In genomic region chr3:170848294-170848917, GRCh38 we compare ENCODE assay signal across 8 cellular contexts. TPM values are rescaled to one million over a fixed set of nuclear protein-coding genes. Genes with fewer than 3 reads are reported as not detected.
DNase-seq lines count a peak whose midpoint lies in the region; ATAC-seq, FAIRE-seq and TF ChIP-seq lines count a peak whose summit lies in the region.

No MANE protein-coding gene starts in this region.

- no peaks in the 10 kb centered on the region for H4K20me1 ChIP-seq in astrocyte (ENCODE audit: insufficient read depth, low read length)

- in situ Hi-C loops in Caki2 (cut with HindIII; ENCODE audit: low pct_unique_long_range_greater_than_20kb, low sequenced_read_pairs) = no loop called here

- H3K27ac Mint-ChIP-seq in astrocyte (ENCODE audit: unreplicated experiment) = no peak overlapping the region
- no peak overlapping the region for H3K27ac Mint-ChIP-seq in activated CD4-positive, alpha-beta T cell treated with anti-CD3 and anti-CD28 coated beads, Interleukin-2, amount 10 ng/mL, durations not matched to agents 24 days and 14 days

- FAIRE-seq in astrocyte (lab: Jason Lieb, UNC) = no peak

- peaks cover 5% of the 10 kb centered on the region for H3K27me3 Mint-ChIP-seq in astrocyte (ENCODE audit: low read depth, unreplicated experiment)
- H3K27me3 Mint-ChIP-seq in activated CD4-positive, alpha-beta T cell treated with anti-CD3 and anti-CD28 coated beads, Interleukin-2, amount 10 ng/mL, durations not matched to agents 24 days and 14 days = peaks cover 36% of the 10 kb centered on the region

- H2AFZ ChIP-seq in astrocyte (ENCODE audit: low read depth, low read length) = no peak overlapping the region

- H3K9me3 Mint-ChIP-seq in astrocyte (ENCODE audit: unreplicated experiment) = no peaks in the 10 kb centered on the region
- H3K9me3 Mint-ChIP-seq in activated CD4-positive, alpha-beta T cell treated with anti-CD3 and anti-CD28 coated beads, Interleukin-2, amount 10 ng/mL, durations not matched to agents 24 days and 14 days = no peaks in the 10 kb centered on the region

- H3K4me2 ChIP-seq in astrocyte (ENCODE audit: low read length) = no peak overlapping the region

- CTCF ChIA-PET in HEK293T (lab: Yijun Ruan, JAX) = interaction anchor here (0.5 to 1.5 kb wide), 4 partner anchors 8 to 383 kb away, joined by 3 to 4 read pairs (median 4); no protein-coding TSS in a partner anchor

- no peaks in the 10 kb centered on the region for H3K79me2 ChIP-seq in astrocyte (ENCODE audit: insufficient read depth, low read length)

- no peak overlapping the region for H3K4me3 Mint-ChIP-seq in astrocyte (ENCODE audit: unreplicated experiment)
- no peak overlapping the region for H3K4me3 Mint-ChIP-seq in activated CD4-positive, alpha-beta T cell treated with anti-CD3 and anti-CD28 coated beads, Interleukin-2, amount 10 ng/mL, durations not matched to agents 24 days and 14 days

- POLR2A ChIA-PET in HEK293T (lab: Yijun Ruan, JAX) = interaction anchor here (1.1 kb wide), 1 partner anchor 21 kb away, joined by 3 read pairs; no protein-coding TSS in a partner anchor

- DNase-seq in Caki2 (ENCODE audit: low read depth) (peak; percentile 29), HPDE6-E6E7 (ENCODE audit: extremely low spot score) (peak; percentile 5), astrocyte (ENCODE audit: low read depth) (no peak), lung microvascular endothelial cell (ENCODE audit: low read depth in 2 of 2) (peak; percentile 22 to 49), HEK293T (ENCODE audit: extremely low spot score) (no peak), nucleus accumbens (lab: John Stamatoyannopoulos, UW) (no peak)
- no peak for DNase-seq in activated CD4-positive, alpha-beta T cell treated with anti-CD3 and anti-CD28 coated beads, Interleukin-2, amount 10 ng/mL, durations not matched to agents 24 days and 14 days

- intact Hi-C loops in activated CD4-positive, alpha-beta T cell treated with anti-CD3 and anti-CD28 coated beads, Interleukin-2, amount 10 ng/mL, durations not matched to agents 24 days and 14 days (cut with micrococcal nuclease) = no loop called here

- no peak overlapping the region for H3K4me3 ChIP-seq in astrocyte (ENCODE audit: insufficient read depth, low read depth, low read length)

- H3K4me1 Mint-ChIP-seq in astrocyte (ENCODE audit: low read depth, unreplicated experiment) = no peaks in the 10 kb centered on the region
- no peaks in the 10 kb centered on the region for H3K4me1 Mint-ChIP-seq in activated CD4-positive, alpha-beta T cell treated with anti-CD3 and anti-CD28 coated beads, Interleukin-2, amount 10 ng/mL, durations not matched to agents 24 days and 14 days

- H3K36me3 ChIP-seq in astrocyte (ENCODE audit: insufficient read depth, low read length) = no peaks in the 10 kb centered on the region

- H3K9me3 ChIP-seq in astrocyte (ENCODE audit: insufficient read depth, low read depth, low read length) = no peaks in the 10 kb centered on the region

- TF ChIP-seq CTCF in astrocyte (IDR thresholded peaks at IDR 0.05; ENCODE audit: insufficient read depth, low read depth, low read length) = peak; percentile 38

- ATAC-seq in GM21528 (IDR thresholded peaks at IDR 0.05; ENCODE audit: low FRiP score, unreplicated experiment) = no peak

- H3K4me1 ChIP-seq in astrocyte (ENCODE audit: insufficient read depth, low read length) = no peaks in the 10 kb centered on the region

- H3K27me3 ChIP-seq in astrocyte (ENCODE audit: insufficient read depth, low read length) = no peaks in the 10 kb centered on the region

- H3K9ac ChIP-seq in astrocyte (ENCODE audit: low read length) = no peak overlapping the region

- H3K27ac ChIP-seq in astrocyte (ENCODE audit: low read depth, low read length) = no peak overlapping the region

- no peaks in the 10 kb centered on the region for H3K36me3 Mint-ChIP-seq in astrocyte (ENCODE audit: low read depth, unreplicated experiment)
- H3K36me3 Mint-ChIP-seq in activated CD4-positive, alpha-beta T cell treated with anti-CD3 and anti-CD28 coated beads, Interleukin-2, amount 10 ng/mL, durations not matched to agents 24 days and 14 days (ENCODE audit: low read depth) = no peaks in the 10 kb centered on the region

TF ChIP-seq in HEK293T, 16 proteins besides CTCF, POLR2A, EP300 and RAD21:
- TF ChIP-seq PKNOX1 (IDR thresholded peaks at IDR 0.05) = no peak
- TF ChIP-seq L3MBTL2 (conservative IDR thresholded peaks at IDR 0.05) = no peak
- TF ChIP-seq NFRKB (IDR thresholded peaks at IDR 0.05) = no peak
- TF ChIP-seq BHLHE40 (IDR thresholded peaks at IDR 0.05; ENCODE audit: borderline replicate concordance) = no peak
- TF ChIP-seq SP1 (IDR thresholded peaks at IDR 0.05) = no peak
- no peak for TF ChIP-seq CTBP1 (IDR thresholded peaks at IDR 0.05; ENCODE audit: borderline replicate concordance)
- TF ChIP-seq FOXA1 (IDR thresholded peaks at IDR 0.05) = no peak
- TF ChIP-seq SUZ12 (IDR thresholded peaks at IDR 0.05) = no peak

RNA-seq across cellular contexts. Expression of gene RPL22L1, which starts 21.6 kb away (rescaled TPM):
- total RNA-seq in Caki2 (2014; rRNA removed; shearing (Covaris generic); ENCODE audit: low replicate concordance) = 97.0 and 146 TPM in 2 replicates
- total RNA-seq in astrocyte (92.1 and 95.6 TPM in 2 replicates), lung microvascular endothelial cell (11.9 and 36.4 TPM in 2 replicates)
- 157 TPM in 2 replicates for total RNA-seq in activated CD4-positive, alpha-beta T cell treated with anti-CD3 and anti-CD28 coated beads, Interleukin-2, amount 10 ng/mL, durations not matched to agents 24 days and 14 days

Comparison
In these comparisons a context has a peak if more than half of its experiments do, and no peak if none do; other contexts are left out.
1. DNase-seq: peak in Caki2 (single experiment), HPDE6-E6E7 (single experiment) and lung microvascular endothelial cell (2 of 2); none in astrocyte (single experiment), activated CD4-positive, alpha-beta T cell treated with anti-CD3 and anti-CD28 coated beads, Interleukin-2, amount 10 ng/mL, durations not matched to agents 24 days and 14 days (single experiment), HEK293T (single experiment) and nucleus accumbens (0 of 56).